ENCODE assay signal across 8 cellular contexts in genomic region chr12:57242691-57243454, GRCh38. TPM values are rescaled to one million over a fixed set of nuclear protein-coding genes. Genes with fewer than 3 reads are reported as not detected.
DNase-seq lines count a peak whose midpoint lies in the region; ATAC-seq and TF ChIP-seq lines count a peak whose summit lies in the region.

No MANE protein-coding gene starts in this region.

- H3K9me3 ChIP-seq in ectodermal cell (ENCODE audit: control insufficient read depth, low read length) (no peaks in the 10 kb centered on the region), mucosa of descending colon (no peaks in the 10 kb centered on the region), thyroid gland (no peaks in the 10 kb centered on the region)

- H3K27me3 ChIP-seq in ectodermal cell (ENCODE audit: control insufficient read depth, insufficient read depth, low read length, poor library complexity, severe bottlenecking) = peaks cover 69% of the 10 kb centered on the region
- H3K27me3 ChIP-seq in thyroid gland = peaks cover 35% of the 10 kb centered on the region

- H3K27ac ChIP-seq in ectodermal cell (ENCODE audit: insufficient read depth, low read depth, low read length, poor library complexity, severe bottlenecking) = no peak overlapping the region
- H3K27ac ChIP-seq in thyroid gland = no peak overlapping the region

- peak; percentile 16 for TF ChIP-seq CTCF in mucosa of descending colon (IDR thresholded peaks at IDR 0.05)
- peak in 5 of 6 experiments; percentile 23 to 59 (median 37) for TF ChIP-seq CTCF in thyroid gland (IDR thresholded peaks at IDR 0.05)

- H3K4me1 ChIP-seq in ectodermal cell (ENCODE audit: control insufficient read depth, insufficient read depth, low read length) (peaks cover 38% of the 10 kb centered on the region), mucosa of descending colon (ENCODE audit: low read depth) (peaks cover 49% of the 10 kb centered on the region), thyroid gland (peaks cover 31 to 56% of the 10 kb centered on the region in 2 donors)

- TF ChIP-seq POLR2A in thyroid gland (IDR thresholded peaks at IDR 0.05) = no peak

- intact Hi-C loops in mucosa of descending colon (cut with DNase I, micrococcal nuclease) = no loop called here
- intact Hi-C loops in thyroid gland (cut with DNase I) = no loop called here

- H3K4me3 ChIP-seq in ectodermal cell (ENCODE audit: insufficient read depth, low read depth, low read length) (peak overlapping the region; percentile 36), mucosa of descending colon (no peak overlapping the region), thyroid gland (replicated peaks in 1 of 3) (peak overlapping the region in 2 of 3 donors; percentile 6 to 27)

- ATAC-seq in HG02798 (IDR thresholded peaks at IDR 0.05; ENCODE audit: poor library complexity, unreplicated experiment) (peak; percentile 38), mucosa of descending colon (peak; percentile 50), GM19023 (IDR thresholded peaks at IDR 0.05; ENCODE audit: unreplicated experiment) (no peak)

- 0% methylated on average over 45 of the region's 45 CpGs for WGBS in ectodermal cell, 2 experiments
- 1 to 2% methylated on average over 22 to 41 of the region's 45 CpGs for WGBS in thyroid gland, 2 donors

- H3K36me3 ChIP-seq in ectodermal cell (ENCODE audit: control insufficient read depth, insufficient read depth, low read length) (no peaks in the 10 kb centered on the region), mucosa of descending colon (ENCODE audit: low read depth) (no peaks in the 10 kb centered on the region), thyroid gland (no peaks in the 10 kb centered on the region)

- DNase-seq in GM03348 (ENCODE audit: low spot score) = peak; percentile 60
- peak; percentile 45 for DNase-seq in NCI-H226
- peak; percentile 68 for DNase-seq in activated CD4-positive, alpha-beta T cell treated with anti-CD3 and anti-CD28 coated beads, Interleukin-2, amount 50 U/mL, for 1 hour
- peak; percentile 74 to 83 (median 77) for DNase-seq in mucosa of descending colon
- peak; percentile 39 to 41 for DNase-seq in thyroid gland

RNA-seq across cellular contexts. Expression of gene STAC3, which starts 8.1 kb away (rescaled TPM):
- polyA plus RNA-seq in ectodermal cell (2013, experiment 1 of 4) = 2.7 TPM
- 2.6 TPM for polyA plus RNA-seq in ectodermal cell (2013, experiment 2 of 4)
- polyA plus RNA-seq in ectodermal cell (2013, experiment 3 of 4) = 2.6 TPM
- polyA plus RNA-seq in ectodermal cell (2013, experiment 4 of 4) = 2.1 TPM
- total RNA-seq in mucosa of descending colon (1 to 10 TPM; 2.4 to 4.3 (median 3.3) TPM), thyroid gland (1 to 10 TPM in 2 of 4 donors, under 1 TPM in 1, not detected in 1; 0.88 to 7.3 (median 3.0) TPM)

RNA-seq across cellular contexts. Expression of gene SHMT2, which starts 13.4 kb away (rescaled TPM):
- 127 TPM for polyA plus RNA-seq in ectodermal cell (2013, experiment 1 of 4)
- polyA plus RNA-seq in ectodermal cell (2013, experiment 2 of 4) = 132 TPM
- polyA plus RNA-seq in ectodermal cell (2013, experiment 3 of 4) = 86.3 TPM
- 99.1 TPM for polyA plus RNA-seq in ectodermal cell (2013, experiment 4 of 4)
- total RNA-seq in mucosa of descending colon (10 to 100 TPM; 34.7 to 67.4 (median 40.9) TPM), thyroid gland (10 to 100 TPM; 34.0 to 58.4 (median 49.8) TPM)

RNA-seq across cellular contexts. Expression of gene NXPH4, which starts 26.3 kb away (rescaled TPM):
- 1.0 TPM for polyA plus RNA-seq in ectodermal cell (2013, experiment 1 of 4)
- polyA plus RNA-seq in ectodermal cell (2013, experiment 2 of 4) = 1.7 TPM
- 2.7 TPM for polyA plus RNA-seq in ectodermal cell (2013, experiment 3 of 4)
- 2.4 TPM for polyA plus RNA-seq in ectodermal cell (2013, experiment 4 of 4)
- total RNA-seq in mucosa of descending colon = under 1 TPM in 1 of 3 donors, not detected in 2; 0.25 TPM
- total RNA-seq in thyroid gland = under 1 TPM in 1 of 4 donors, not detected in 3; 0.27 TPM
